15 cellular contexts compared by ENCODE assay signal in the genomic region with DNA sequence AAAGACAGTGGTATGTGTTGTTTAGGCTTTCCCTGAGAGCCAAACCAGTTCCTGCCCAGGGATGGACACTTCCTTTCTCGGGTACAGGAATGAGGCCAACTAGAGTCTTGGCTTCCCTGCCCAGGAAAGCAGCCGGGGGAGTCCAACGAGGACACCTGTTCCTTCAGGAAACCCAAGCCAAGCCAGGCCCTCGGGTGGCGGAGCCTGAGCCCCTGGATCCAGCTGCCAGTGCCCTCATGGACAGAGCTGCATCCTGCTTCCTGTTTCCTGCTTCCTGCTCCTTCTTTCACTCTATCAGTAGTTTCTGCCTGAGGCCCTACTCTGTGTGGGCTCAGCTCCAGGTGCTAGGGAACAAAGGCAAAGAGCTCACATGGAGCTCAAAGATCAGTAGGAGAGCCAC.
"Had no signal": no experiment of that assay in that cellular context is flagged by ENCODE, and none has a peak within 500 bp of the region (broad histone marks: within the 10 kb centered on the region; RNA-seq: fewer than 3 reads in every experiment).

No MANE protein-coding gene starts in this region.

- H3K27ac ChIP-seq: cardiac muscle cell, coronary artery, tibial nerve, vagina had no signal

- FAIRE-seq: astrocyte had no signal

- H3K27ac Mint-ChIP-seq: activated CD8-positive, alpha-beta T cell treated with anti-CD3 and anti-CD28 coated beads for 36 hours; activated T-cell treated with anti-CD3 and anti-CD28 coated beads, Interleukin-2, amount 50 U/mL, for 72 hours; memory B cell; nephron progenitor cell; stimulated activated memory B cell treated with anti-CD40 and anti-IgM and Interleukin-4, amounts not matched to agents 10 μg/mL and 1 μg/mL and 100 μg/mL, for 72 hours had no signal

- H3K27me3 ChIP-seq: cardiac muscle cell, vagina had no signal

- H3K4me3 Mint-ChIP-seq: activated CD8-positive, alpha-beta T cell treated with anti-CD3 and anti-CD28 coated beads for 36 hours; activated T-cell treated with anti-CD3 and anti-CD28 coated beads, Interleukin-2, amount 50 U/mL, for 72 hours; memory B cell; nephron progenitor cell; stimulated activated memory B cell treated with anti-CD40 and anti-IgM and Interleukin-4, amounts not matched to agents 10 μg/mL and 1 μg/mL and 100 μg/mL, for 72 hours had no signal

- H3K9me3 Mint-ChIP-seq: activated CD8-positive, alpha-beta T cell treated with anti-CD3 and anti-CD28 coated beads for 36 hours; activated T-cell treated with anti-CD3 and anti-CD28 coated beads, Interleukin-2, amount 50 U/mL, for 72 hours; nephron progenitor cell had no signal

- H3K9me3 ChIP-seq: tibial nerve, vagina had no signal

- H3K4me3 ChIP-seq: cardiac muscle cell, coronary artery, tibial nerve, vagina had no signal

- DNase-seq: activated CD4-positive, alpha-beta T cell treated with anti-CD3 and anti-CD28 coated beads for 1 hour; activated CD8-positive, alpha-beta memory T cell treated with anti-CD3 and anti-CD28 coated beads, Interleukin-2, amount 50 U/mL, for 4 hours; activated CD8-positive, alpha-beta T cell treated with anti-CD3 and anti-CD28 coated beads for 36 hours; activated gamma-delta T cell treated with Interleukin-2 at 50 U/mL for 16 hours; activated T-cell treated with anti-CD3 and anti-CD28 coated beads, Interleukin-2, amount 50 U/mL, for 72 hours; effector memory CD4-positive, alpha-beta T cell; nephron progenitor cell; SW 1271 had no signal

- H3K36me3 ChIP-seq: cardiac muscle cell, tibial nerve, vagina had no signal

- ATAC-seq: activated CD8-positive, alpha-beta T cell treated with anti-CD3 and anti-CD28 coated beads for 36 hours; activated T-cell treated with anti-CD3 and anti-CD28 coated beads, Interleukin-2, amount 50 U/mL, for 72 hours; stimulated activated memory B cell treated with anti-CD40 and anti-IgM and Interleukin-4, amounts not matched to agents 10 μg/mL and 1 μg/mL and 100 μg/mL, for 72 hours had no signal
